21 cellular contexts compared by ENCODE assay signal in genomic region chr7:1715671-1716074, GRCh38. TPM values are rescaled to one million over a fixed set of nuclear protein-coding genes. Genes with fewer than 3 reads are reported as not detected.
DNase-seq lines count a peak whose midpoint lies in the region; ATAC-seq and TF ChIP-seq lines count a peak whose summit lies in the region.
"Had no signal": no experiment of that assay in that cellular context is flagged by ENCODE, and none has a peak within 500 bp of the region (broad histone marks: within the 10 kb centered on the region; RNA-seq: fewer than 3 reads in every experiment).

No MANE protein-coding gene starts in this region.

- H3K27me3 ChIP-seq in cardiac muscle cell (no peaks in the 10 kb centered on the region), left ventricle myocardium inferior (ENCODE audit: low read depth) (no peaks in the 10 kb centered on the region), H9 (ENCODE audit: insufficient read depth, low read length) (no peaks in the 10 kb centered on the region), osteoblast (ENCODE audit: insufficient read depth, low read length) (no peaks in the 10 kb centered on the region)

- H4K20me1 ChIP-seq in H9 (ENCODE audit: control insufficient read depth, insufficient read depth, insufficient read length) (peaks cover 3% of the 10 kb centered on the region), osteoblast (ENCODE audit: insufficient read depth, low read length) (no peaks in the 10 kb centered on the region)

- H3K4ac ChIP-seq in H9 (ENCODE audit: low read depth, low read length): no peak overlapping the region

- H3K79me2 ChIP-seq in H9 (ENCODE audit: insufficient read depth, low read length) (no peaks in the 10 kb centered on the region), osteoblast (ENCODE audit: insufficient read depth, low read length) (no peaks in the 10 kb centered on the region)

- no peak overlapping the region for H2AK5ac ChIP-seq in H9 (ENCODE audit: insufficient read length, low read length)

- no peak for TF ChIP-seq CTCF in cardiac muscle cell (IDR thresholded peaks at IDR 0.05; ENCODE audit: low read depth, low read length)
- TF ChIP-seq CTCF in left ventricle myocardium inferior (IDR thresholded peaks at IDR 0.05; ENCODE audit: borderline replicate concordance): no peak
- TF ChIP-seq CTCF in H9 (conservative IDR thresholded peaks at IDR 0.05): no peak
- TF ChIP-seq CTCF in glutamatergic neuron (IDR thresholded peaks at IDR 0.05; ENCODE audit: partially characterized antibody, unreplicated experiment): no peak
- TF ChIP-seq CTCF in osteoblast (IDR thresholded peaks at IDR 0.05; ENCODE audit: extremely low read depth, low read depth, low read length): no peak

- H4K91ac ChIP-seq in H9 (ENCODE audit: insufficient read length, low read depth, low read length): no peak overlapping the region

- no peak overlapping the region for H2BK120ac ChIP-seq in H9 (ENCODE audit: low read depth, low read length, poor library complexity, severe bottlenecking)

- H3K9me3 ChIP-seq in cardiac muscle cell (ENCODE audit: low read depth) (no peaks in the 10 kb centered on the region), left ventricle myocardium inferior (replicated peaks) (no peaks in the 10 kb centered on the region), H9 (ENCODE audit: control insufficient read depth, low read depth, low read length) (no peaks in the 10 kb centered on the region), osteoblast (ENCODE audit: low read depth, low read length) (no peaks in the 10 kb centered on the region)

- H2BK12ac ChIP-seq in H9 (ENCODE audit: insufficient read length, low read depth, low read length): no peak overlapping the region

- H3K36me3 ChIP-seq in cardiac muscle cell (no peaks in the 10 kb centered on the region), left ventricle myocardium inferior (no peaks in the 10 kb centered on the region), osteoblast (ENCODE audit: insufficient read depth, low read length) (no peaks in the 10 kb centered on the region)

- no CpG with 5 or more reads among the region's 6 CpGs for WGBS in H9 (ENCODE audit: extremely low coverage, insufficient read length, low lambda C conversion rate)

- H3K23me2 ChIP-seq in H9 (ENCODE audit: insufficient read length, low read depth, low read length, poor library complexity, severe bottlenecking): no peaks in the 10 kb centered on the region

- H3K4me2 ChIP-seq in H9 (ENCODE audit: insufficient read depth, insufficient read length, low read length): no peak overlapping the region
- no peak overlapping the region for H3K4me2 ChIP-seq in osteoblast (ENCODE audit: insufficient read depth, low read length)

- H3K4me1 Mint-ChIP-seq in H9: peaks cover 30 to 57% of the 10 kb centered on the region in 2 experiments
- peaks cover 30% of the 10 kb centered on the region for H3K4me1 Mint-ChIP-seq in glutamatergic neuron (ENCODE audit: low read depth, unreplicated experiment)

- H3K9ac ChIP-seq in H9 (ENCODE audit: extremely low read depth, insufficient read length, low read length): no peak overlapping the region

- intact Hi-C loops in left ventricle myocardium inferior (cut with micrococcal nuclease): no loop called here

- H2AFZ ChIP-seq in H9 (ENCODE audit: low read length): no peak overlapping the region
- no peak overlapping the region for H2AFZ ChIP-seq in osteoblast (ENCODE audit: low read length)

- H3K36me3 Mint-ChIP-seq in H9 (ENCODE audit: insufficient read depth in 1 of 3, low read depth in 3 of 3): no peaks in the 10 kb centered on the region
- H3K36me3 Mint-ChIP-seq in glutamatergic neuron (ENCODE audit: unreplicated experiment): peaks cover 6% of the 10 kb centered on the region
- H3K36me3 Mint-ChIP-seq: CD4-positive, CD25-positive, alpha-beta regulatory T cell had no signal

- H3K4me3 Mint-ChIP-seq in H9 (peak overlapping the region in 1 of 2 experiments; percentile 40; a peak in 2 of 5 replicates), glutamatergic neuron (ENCODE audit: unreplicated experiment) (peak overlapping the region; percentile 42)
- H3K4me3 Mint-ChIP-seq: CD4-positive, CD25-positive, alpha-beta regulatory T cell had no signal

- no peak overlapping the region for H3K56ac ChIP-seq in H9 (ENCODE audit: insufficient read length, low read depth, low read length)

- no peak overlapping the region for H3T11ph ChIP-seq in H9 (ENCODE audit: low read length)

- H3K4me3 ChIP-seq in cardiac muscle cell (no peak overlapping the region), left ventricle myocardium inferior (no peak overlapping the region), osteoblast (ENCODE audit: insufficient read depth, low read length) (no peak overlapping the region)

- peaks cover 28% of the 10 kb centered on the region for H3K4me1 ChIP-seq in cardiac muscle cell (ENCODE audit: low read depth)
- H3K4me1 ChIP-seq in left ventricle myocardium inferior: peaks cover 61% of the 10 kb centered on the region
- H3K4me1 ChIP-seq in H9 (ENCODE audit: insufficient read depth, low read length): peaks cover 8% of the 10 kb centered on the region; the same call in 1 of the 2 replicates
- peaks cover 2% of the 10 kb centered on the region for H3K4me1 ChIP-seq in osteoblast (ENCODE audit: insufficient read depth, low read length)

- H3K18ac ChIP-seq in H9 (ENCODE audit: insufficient read length, low read depth, low read length): no peak overlapping the region

- H3K9me3 Mint-ChIP-seq in H9 (no peaks in the 10 kb centered on the region), glutamatergic neuron (ENCODE audit: unreplicated experiment) (peaks cover 23% of the 10 kb centered on the region)

- H2BK5ac ChIP-seq in H9 (ENCODE audit: insufficient read length, low read length): no peak overlapping the region

- no peak for DNase-seq in cardiac muscle cell (ENCODE audit: low read depth in 1 of 2, low spot score in 1 of 2)
- no peak for DNase-seq in left ventricle myocardium inferior
- peak; percentile 66 for DNase-seq in H9
- DNase-seq in glutamatergic neuron: no peak
- DNase-seq in osteoblast (ENCODE audit: insufficient read length, low spot score, missing footprints): peak; percentile 69
- DNase-seq in LoVo (ENCODE audit: low spot score): no peak
- no peak for DNase-seq in retina
- DNase-seq: Calu3; CD4-positive, CD25-positive, alpha-beta regulatory T cell; DND-41; KBM-7; NCI-H1048; NCI-H146; NCI-H2107; NCI-H446 had no signal

- H4K8ac ChIP-seq in H9 (replicated peaks; ENCODE audit: insufficient read length, low read depth, low read length): no peak overlapping the region

- no peak overlapping the region for H2BK20ac ChIP-seq in H9 (ENCODE audit: low read depth, low read length, poor library complexity, severe bottlenecking)

- H2BK15ac ChIP-seq in H9 (ENCODE audit: low read depth, low read length): no peak overlapping the region

- H3K27ac ChIP-seq in cardiac muscle cell (peak overlapping the region; percentile 85), left ventricle myocardium inferior (replicated peaks) (no peak overlapping the region), H9 (ENCODE audit: insufficient read length, low read depth, low read length) (no peak overlapping the region), osteoblast (ENCODE audit: low read depth, low read length) (no peak overlapping the region)
- H3K27ac ChIP-seq: HL-60, RWPE1 had no signal

- ATAC-seq in HG03354 (IDR thresholded peaks at IDR 0.05; ENCODE audit: poor library complexity, severe bottlenecking, unreplicated experiment): no peak

- H3K27me3 Mint-ChIP-seq in H9 (ENCODE audit: low read depth) (peaks cover 4% of the 10 kb centered on the region), glutamatergic neuron (ENCODE audit: unreplicated experiment) (peaks cover 18% of the 10 kb centered on the region)

- H3K27ac Mint-ChIP-seq in H9 (no peak overlapping the region; a peak in 1 of 7 replicates), glutamatergic neuron (ENCODE audit: unreplicated experiment) (peak overlapping the region; percentile 38)
- H3K27ac Mint-ChIP-seq: CD4-positive, CD25-positive, alpha-beta regulatory T cell had no signal

- no peak overlapping the region for H4K5ac ChIP-seq in H9 (ENCODE audit: insufficient read length, low read depth, low read length)

- no peak overlapping the region for H3K14ac ChIP-seq in H9 (ENCODE audit: insufficient read depth, low read length)

- no peaks in the 10 kb centered on the region for H3K79me1 ChIP-seq in H9 (ENCODE audit: insufficient read depth, low read depth, low read length, poor library complexity, severe bottlenecking)

- no peak overlapping the region for H3K23ac ChIP-seq in H9 (ENCODE audit: insufficient read length, low read depth, low read length)

RNA-seq across cellular contexts. Expression of gene ELFN1, which starts 45.6 kb away (rescaled TPM):
- total RNA-seq in cardiac muscle cell (48.7 and 51.6 TPM in 2 replicates), left ventricle myocardium inferior (10.5 TPM), H9 (2021) (3.7 and 4.0 TPM in 2 replicates), glutamatergic neuron (ENCODE audit: unreplicated experiment) (40.0 TPM), osteoblast (12.7 and 14.1 TPM in 2 replicates)
- 8.9 and 13.4 TPM in 2 replicates for polyA plus RNA-seq in cardiac muscle cell
- total RNA-seq: A673; Calu3; CD4-positive, CD25-positive, alpha-beta regulatory T cell; M059J; OCI-LY7 had no signal
- polyA plus RNA-seq: CD4-positive, CD25-positive, alpha-beta regulatory T cell had no signal

Comparison
In these comparisons a context has a peak if more than half of its experiments do, and no peak if none do; other contexts are left out.
1. DNase-seq: peak in H9 (single experiment) and osteoblast (single experiment); none in cardiac muscle cell (0 of 2), left ventricle myocardium inferior (single experiment), glutamatergic neuron (single experiment), LoVo (single experiment) and retina (single experiment).